ENCODE assay signal across 16 cellular contexts in the genomic region with DNA sequence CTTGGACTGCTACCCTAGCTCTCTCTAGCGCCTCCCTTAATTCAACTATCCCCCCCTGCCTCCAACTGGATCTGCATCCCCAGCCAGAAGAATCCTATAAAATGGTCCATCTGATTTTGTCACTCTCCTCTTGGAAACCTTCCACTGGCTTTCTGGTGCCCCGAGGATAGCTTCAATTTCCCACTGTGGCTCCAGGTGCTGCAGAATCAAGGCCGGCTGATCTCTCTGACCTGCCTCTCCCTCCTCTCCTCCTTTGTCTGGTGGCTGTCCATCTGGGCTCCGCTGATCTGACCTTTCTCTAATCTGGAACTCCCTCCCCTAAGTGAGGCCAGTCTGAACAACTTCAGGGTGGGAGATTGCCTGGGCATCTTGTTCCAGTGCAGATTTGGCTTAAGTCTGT. TPM values are rescaled to one million over a fixed set of nuclear protein-coding genes. Genes with fewer than 3 reads are reported as not detected.
DNase-seq lines count a peak whose midpoint lies in the region; TF ChIP-seq lines count a peak whose summit lies in the region.
"Had no signal": no experiment of that assay in that cellular context is flagged by ENCODE, and none has a peak within 500 bp of the region (broad histone marks: within the 10 kb centered on the region; RNA-seq: fewer than 3 reads in every experiment).

No MANE protein-coding gene starts in this region.

- H3K4me3 Mint-ChIP-seq in neural progenitor cell: no peak overlapping the region
- H3K4me3 Mint-ChIP-seq: CD14-positive monocyte; CD4-positive, alpha-beta memory T cell; GM23338 had no signal

- H3K27me3 ChIP-seq in WERI-Rb-1 (ENCODE audit: insufficient read depth, low read depth, severe bottlenecking): no peaks in the 10 kb centered on the region
- peaks cover 10% of the 10 kb centered on the region for H3K27me3 ChIP-seq in neural progenitor cell

- no peaks in the 10 kb centered on the region for H3K36me3 Mint-ChIP-seq in neural progenitor cell
- H3K36me3 Mint-ChIP-seq: CD14-positive monocyte; CD4-positive, alpha-beta memory T cell had no signal

- no peaks in the 10 kb centered on the region for H3K79me2 ChIP-seq in neural progenitor cell (ENCODE audit: low read depth)

- no peak overlapping the region for H3K27ac Mint-ChIP-seq in neural progenitor cell
- H3K27ac Mint-ChIP-seq: CD4-positive, alpha-beta memory T cell; GM23338 had no signal

- peaks cover 8% of the 10 kb centered on the region for H3K4me1 ChIP-seq in neural progenitor cell
- H3K4me1 ChIP-seq: A549 had no signal

- DNase-seq in G401 (ENCODE audit: low spot score): peak; percentile 62
- DNase-seq in WERI-Rb-1: peak; percentile 37
- DNase-seq in neural progenitor cell (ENCODE audit: low spot score): peak; percentile 24
- no peak for DNase-seq in amygdala (lab: John Stamatoyannopoulos, UW)
- DNase-seq in foreskin melanocyte: no peak
- DNase-seq in SW 1271 (lab: John Stamatoyannopoulos, UW): no peak
- DNase-seq: AML-193; CD4-positive, alpha-beta memory T cell; DMS153; DMS79; GF-D8; HCEC 1CT had no signal

- no peak overlapping the region for H2AFZ ChIP-seq in neural progenitor cell (replicated peaks)
- H2AFZ ChIP-seq: GM23338 had no signal

- in situ Hi-C loops in G401 (cut with HindIII; ENCODE audit: low sequenced_read_pairs): no loop called here

- no peak overlapping the region for H3K9ac ChIP-seq in neural progenitor cell

- peaks cover 7% of the 10 kb centered on the region for H3K27me3 Mint-ChIP-seq in neural progenitor cell (ENCODE audit: insufficient read depth, low read depth)

- H3K9me3 Mint-ChIP-seq in neural progenitor cell: no peaks in the 10 kb centered on the region
- H3K9me3 Mint-ChIP-seq: CD14-positive monocyte; CD4-positive, alpha-beta memory T cell; GM23338 had no signal

- H3K4me1 Mint-ChIP-seq in neural progenitor cell: peaks cover 29% of the 10 kb centered on the region

- TF ChIP-seq CTCF in WERI-Rb-1 (IDR thresholded peaks at IDR 0.05; ENCODE audit: low read depth, low read length): no peak
- no peak for TF ChIP-seq CTCF in neural progenitor cell (IDR thresholded peaks at IDR 0.05)

- H3K9me3 ChIP-seq in WERI-Rb-1 (ENCODE audit: severe bottlenecking) (no peaks in the 10 kb centered on the region), neural progenitor cell (ENCODE audit: low read depth) (no peaks in the 10 kb centered on the region)
- H3K9me3 ChIP-seq: A549 had no signal

- H3K4me3 ChIP-seq in WERI-Rb-1 (ENCODE audit: low read depth, low read length) (no peak overlapping the region), neural progenitor cell (no peak overlapping the region)
- H3K4me3 ChIP-seq: A549, GM23338 had no signal

- no peaks in the 10 kb centered on the region for H3K36me3 ChIP-seq in WERI-Rb-1
- no peaks in the 10 kb centered on the region for H3K36me3 ChIP-seq in neural progenitor cell

- H3F3A ChIP-seq in neural progenitor cell (ENCODE audit: low read depth): peaks cover 3% of the 10 kb centered on the region

- no peaks in the 10 kb centered on the region for H4K20me1 ChIP-seq in neural progenitor cell (ENCODE audit: low read depth)

- H3K27ac ChIP-seq in WERI-Rb-1: no peak overlapping the region; the same call in 1 of the 2 replicates
- H3K27ac ChIP-seq in neural progenitor cell: no peak overlapping the region
- H3K27ac ChIP-seq: A549, HL-60 had no signal

- H3K4me2 ChIP-seq in neural progenitor cell: no peak overlapping the region
- H3K4me2 ChIP-seq: A549, GM23338 had no signal

RNA-seq across cellular contexts. Expression of a gene that starts 6.1 kb away (rescaled TPM):
- total RNA-seq in G401 (2014; rRNA removed; shearing (Covaris generic)): 6.8 and 16.3 TPM in 2 replicates
- 20.8 and 21.4 TPM in 2 replicates for total RNA-seq in neural progenitor cell (ENCODE audit: low replicate concordance)

Comparison
In these comparisons a context has a peak if more than half of its experiments do, and no peak if none do; other contexts are left out.
1. DNase-seq: peak in G401 (single experiment), WERI-Rb-1 (single experiment) and neural progenitor cell (single experiment); none in amygdala (0 of 56), foreskin melanocyte (single experiment) and SW 1271 (0 of 2).